Comparison of ENCODE assay signal across 9 cellular contexts in the genomic region with DNA sequence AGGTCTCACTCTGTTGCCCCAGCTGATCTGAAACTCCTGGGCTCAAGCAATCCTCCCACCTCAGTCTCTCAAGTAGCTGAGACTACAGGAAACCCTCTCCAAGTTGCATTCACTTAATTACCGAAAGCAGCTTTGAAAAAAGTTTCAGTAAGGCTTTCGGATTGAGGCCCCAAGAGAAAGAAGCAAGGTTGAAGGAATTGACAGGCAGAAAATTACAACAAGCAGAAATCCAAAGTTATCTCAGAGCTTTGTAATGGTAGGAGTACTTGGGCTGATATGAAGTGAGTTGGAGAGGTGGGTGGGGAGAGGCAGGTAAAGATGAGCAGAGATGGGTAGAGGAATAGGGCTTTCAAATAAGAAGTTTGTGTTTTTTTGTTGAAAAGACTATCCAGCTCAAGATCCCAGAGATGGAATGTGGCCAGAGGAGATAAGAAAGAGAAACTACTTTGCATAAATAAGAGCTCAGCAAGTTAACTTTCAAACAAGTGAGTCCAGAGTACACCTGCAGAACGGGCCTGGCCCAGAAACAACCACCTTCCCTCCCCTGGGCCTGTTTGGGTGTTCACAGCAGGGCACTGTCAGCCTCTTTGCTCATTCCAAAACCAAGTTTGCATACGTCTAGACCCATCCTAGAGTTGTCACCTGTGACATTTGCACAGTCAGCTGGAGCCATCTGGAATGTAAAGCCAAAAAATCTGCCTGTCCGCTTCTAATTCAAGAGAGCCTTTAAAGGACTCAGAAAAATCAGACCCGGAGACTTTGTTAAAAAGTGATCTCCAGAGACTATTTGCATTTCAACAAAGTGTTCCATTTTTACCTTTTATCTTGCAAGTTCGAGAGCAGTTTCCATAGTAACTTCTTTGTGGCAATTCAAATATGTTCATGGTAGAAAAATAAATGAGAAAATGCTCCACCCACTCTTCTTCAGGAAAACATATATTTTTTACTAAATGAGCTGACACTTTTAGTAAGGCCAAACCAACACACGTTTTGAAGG. TPM values are rescaled to one million over a fixed set of nuclear protein-coding genes. Genes with fewer than 3 reads are reported as not detected.
DNase-seq lines count a peak whose midpoint lies in the region; ATAC-seq, FAIRE-seq and TF ChIP-seq lines count a peak whose summit lies in the region.
"Had no signal": no experiment of that assay in that cellular context is flagged by ENCODE, and none has a peak within 500 bp of the region (broad histone marks: within the 10 kb centered on the region; RNA-seq: fewer than 3 reads in every experiment).

No MANE protein-coding gene starts in this region.

- FAIRE-seq in GM19239 (lab: Jason Lieb, UNC): peak; percentile 97

- peaks cover 0 to 14% of the 10 kb centered on the region in 2 donors for H3K36me3 Mint-ChIP-seq in CD4-positive, alpha-beta memory T cell

- H3K27me3 Mint-ChIP-seq in CD4-positive, alpha-beta memory T cell: no peaks in the 10 kb centered on the region

- peak overlapping the region; percentile 38 to 94 (median 71) for H3K27ac Mint-ChIP-seq in CD4-positive, alpha-beta memory T cell

- peak overlapping the region; percentile 6 for H3K27ac ChIP-seq in CD4-positive, alpha-beta memory T cell (ENCODE audit: low read depth, low read length)
- H3K27ac ChIP-seq in upper lobe of right lung: no peak overlapping the region

- H3K4me1 ChIP-seq in CD4-positive, alpha-beta memory T cell (ENCODE audit: insufficient read depth, low read length): peaks cover 36% of the 10 kb centered on the region
- H3K4me1 ChIP-seq in upper lobe of right lung: peaks cover 18% of the 10 kb centered on the region

- no peaks in the 10 kb centered on the region for H3K36me3 ChIP-seq in CD4-positive, alpha-beta memory T cell (ENCODE audit: insufficient read depth, low read length)
- H3K36me3 ChIP-seq in upper lobe of right lung: no peaks in the 10 kb centered on the region

- H3K4me3 ChIP-seq in CD4-positive, alpha-beta memory T cell (ENCODE audit: low read length in 2 of 2): no peak overlapping the region
- H3K4me3 ChIP-seq in upper lobe of right lung: no peak overlapping the region

- H3K4me3 Mint-ChIP-seq in CD4-positive, alpha-beta memory T cell: peak overlapping the region; percentile 44 to 76 (median 70)

- CTCF ChIA-PET in CD4-positive, alpha-beta memory T cell (lab: Charles Lee; ENCODE audit: partially characterized antibody): interaction anchor here (0.9 to 1.7 kb wide), 5 partner anchors 10 to 136 kb away, joined by 4 to 6 read pairs (median 6); no protein-coding TSS in a partner anchor

- H3K9me3 ChIP-seq in CD4-positive, alpha-beta memory T cell (ENCODE audit: control insufficient read depth in 1 of 2, low read length in 2 of 2): no peaks in the 10 kb centered on the region
- H3K9me3 ChIP-seq in upper lobe of right lung: no peaks in the 10 kb centered on the region

- no peaks in the 10 kb centered on the region for H3K27me3 ChIP-seq in CD4-positive, alpha-beta memory T cell (ENCODE audit: insufficient read depth, low read length)
- no peaks in the 10 kb centered on the region for H3K27me3 ChIP-seq in upper lobe of right lung

- DNase-seq in CD4-positive, alpha-beta memory T cell: peak in 3 of 5 donors; percentile 2 to 11 (median 9)
- DNase-seq in GM19239 (ENCODE audit: insufficient read length, low spot score): peak; percentile 40
- peak; percentile 41 to 44 for DNase-seq in activated T-cell treated with anti-CD3 and anti-CD28 coated beads, Interleukin-2, amount 50 U/mL, for 48 hours
- no peak for DNase-seq in NCI-H1092 treated with DMSO at 0.1 percent for 48 hours (lab: John Stamatoyannopoulos, UW)
- no peak for DNase-seq in NCI-H524 treated with DMSO at 0.1 percent for 48 hours (lab: John Stamatoyannopoulos, UW)
- no peak for DNase-seq in inferior parietal cortex (ENCODE audit: extremely low spot score)
- DNase-seq in upper lobe of right lung: no peak
- DNase-seq: stimulated activated CD8-positive, alpha-beta memory T cell treated with anti-CD3 and anti-CD28 coated beads, Interleukin-4, amount 100 ng/mL, for 48 hours had no signal

- intact Hi-C loops in CD4-positive, alpha-beta memory T cell (cut with micrococcal nuclease): no loop called here
- intact Hi-C loops in upper lobe of right lung (cut with DNase I): no loop called here

- H3K4me1 Mint-ChIP-seq in CD4-positive, alpha-beta memory T cell: peaks cover 35 to 50% (median 42%) of the 10 kb centered on the region in 4 donors

- POLR2A ChIA-PET in CD4-positive, alpha-beta memory T cell (lab: Charles Lee; ENCODE audit: partially characterized antibody): no interaction called here

- TF ChIP-seq CTCF in upper lobe of right lung (IDR thresholded peaks at IDR 0.05): no peak

- ATAC-seq in HG03060 (IDR thresholded peaks at IDR 0.05; ENCODE audit: low read depth, unreplicated experiment) (peak; percentile 64), upper lobe of right lung (no peak)

- H3K9me3 Mint-ChIP-seq in CD4-positive, alpha-beta memory T cell: no peaks in the 10 kb centered on the region

RNA-seq across cellular contexts. Expression of a gene that starts 2.3 kb away (rescaled TPM):
- 10 to 100 TPM; 70.5 to 73.9 TPM for total RNA-seq in CD4-positive, alpha-beta memory T cell
- polyA plus RNA-seq in CD4-positive, alpha-beta memory T cell: 10 to 100 TPM; 80.9 to 88.2 TPM
- total RNA-seq in upper lobe of right lung: 84.6 TPM

Comparison
In these comparisons a context has a peak if more than half of its experiments do, and no peak if none do; other contexts are left out.
1. DNase-seq: peak in CD4-positive, alpha-beta memory T cell (3 of 5), GM19239 (single experiment) and activated T-cell treated with anti-CD3 and anti-CD28 coated beads, Interleukin-2, amount 50 U/mL, for 48 hours (2 of 2); none in NCI-H1092 treated with DMSO at 0.1 percent for 48 hours (single experiment), NCI-H524 treated with DMSO at 0.1 percent for 48 hours (single experiment), inferior parietal cortex (single experiment) and upper lobe of right lung (single experiment).